Comparison of ENCODE assay signal across 22 cellular contexts in the genomic region with DNA sequence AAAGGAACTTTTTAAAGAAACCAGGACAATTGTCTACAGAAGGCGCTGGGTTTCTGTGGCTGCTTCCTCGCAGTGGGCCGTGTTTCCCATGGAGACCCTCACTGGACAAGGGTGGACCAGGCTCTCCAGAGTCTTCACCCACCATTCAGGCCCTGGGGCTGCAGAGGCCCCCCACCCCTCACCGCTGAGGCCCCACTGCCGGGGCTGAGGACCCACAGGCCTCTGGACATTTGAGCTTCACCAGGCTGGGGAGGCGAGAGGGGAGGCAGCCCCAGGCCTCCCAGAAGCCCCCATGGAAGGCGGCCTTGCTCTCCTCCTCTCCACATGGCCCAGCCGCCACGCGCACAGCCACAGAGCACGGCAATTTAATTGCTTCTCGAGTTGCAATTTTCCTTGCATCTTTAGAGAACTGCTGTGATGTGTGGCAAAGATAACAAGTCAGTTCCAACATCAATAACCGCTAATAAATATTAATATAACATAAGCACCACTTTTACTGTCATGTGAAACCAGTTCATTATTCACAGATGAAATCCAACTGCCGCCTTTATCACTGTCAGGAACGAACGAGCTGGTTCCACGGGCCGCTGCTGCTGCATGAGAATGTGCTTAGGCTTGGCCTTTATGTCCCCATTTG.
"Had no signal": no experiment of that assay in that cellular context is flagged by ENCODE, and none has a peak within 500 bp of the region (broad histone marks: within the 10 kb centered on the region; RNA-seq: fewer than 3 reads in every experiment).

No MANE protein-coding gene starts in this region.

- FAIRE-seq: endometrium had no signal

- H3K4me1 ChIP-seq: breast epithelium, suprapubic skin, upper lobe of left lung had no signal

- H3K4me1 Mint-ChIP-seq: activated CD4-positive, alpha-beta memory T cell treated with anti-CD3 and anti-CD28 coated beads, Interleukin-2, amount 10 ng/mL, durations not matched to agents 7 days and 5 days; activated naive CD4-positive, alpha-beta T cell treated with anti-CD3 and anti-CD28 coated beads, Interleukin-2, amount 10 ng/mL, durations not matched to agents 7 days and 5 days; activated naive CD8-positive, alpha-beta T cell treated with anti-CD3 and anti-CD28 coated beads, Interleukin-2, amount 50 U/mL, for 24 hours; naive thymus-derived CD4-positive, alpha-beta T cell; stimulated activated naive CD8-positive, alpha-beta T cell treated with anti-CD3 and anti-CD28 coated beads, Interleukin-15, amount 100 ng/mL, for 72 hours had no signal

- H3K27me3 ChIP-seq: breast epithelium, upper lobe of left lung had no signal

- DNase-seq: activated CD4-positive, alpha-beta memory T cell treated with anti-CD3 and anti-CD28 coated beads, Interleukin-2, amount 10 ng/mL, durations not matched to agents 7 days and 5 days; activated CD4-positive, alpha-beta T cell treated with anti-CD3 and anti-CD28 coated beads for 48 hours; activated CD4-positive, CD25-positive, alpha-beta regulatory T cell; activated naive CD4-positive, alpha-beta T cell treated with anti-CD3 and anti-CD28 coated beads, Interleukin-2, amount 10 ng/mL, durations not matched to agents 7 days and 5 days; activated naive CD8-positive, alpha-beta T cell treated with anti-CD3 and anti-CD28 coated beads, Interleukin-2, amount 50 U/mL, for 24 hours; activated T-cell treated with anti-CD3 and anti-CD28 coated beads, Interleukin-2, amount 50 U/mL, for 24 hours; anterior cingulate cortex; cortex of kidney; erythroblast; foreskin melanocyte; mesenchymal stem cell; naive thymus-derived CD4-positive, alpha-beta T cell; stimulated activated CD4-positive, alpha-beta T cell treated with anti-CD3 and anti-CD28 coated beads, Interleukin-15, amount 100 ng/mL, for 24 hours; stimulated activated CD4-positive, alpha-beta T cell treated with anti-CD3 and anti-CD28 coated beads, Interleukin-2, amount 100 ng/mL, for 48 hours; stimulated activated naive CD8-positive, alpha-beta T cell treated with anti-CD3 and anti-CD28 coated beads, Interleukin-15, amount 100 ng/mL, for 72 hours; T-helper 1 cell; T-helper 9 cell; upper lobe of left lung had no signal

- ATAC-seq: activated naive CD8-positive, alpha-beta T cell treated with anti-CD3 and anti-CD28 coated beads, Interleukin-2, amount 50 U/mL, for 24 hours; naive thymus-derived CD4-positive, alpha-beta T cell; stimulated activated naive CD8-positive, alpha-beta T cell treated with anti-CD3 and anti-CD28 coated beads, Interleukin-15, amount 100 ng/mL, for 72 hours had no signal

- H3K27me3 Mint-ChIP-seq: activated CD4-positive, alpha-beta memory T cell treated with anti-CD3 and anti-CD28 coated beads, Interleukin-2, amount 10 ng/mL, durations not matched to agents 7 days and 5 days; activated naive CD8-positive, alpha-beta T cell treated with anti-CD3 and anti-CD28 coated beads, Interleukin-2, amount 50 U/mL, for 24 hours had no signal

- H3K36me3 ChIP-seq: breast epithelium, suprapubic skin, upper lobe of left lung had no signal

- H3K27ac ChIP-seq: breast epithelium, skin epidermis, suprapubic skin, upper lobe of left lung had no signal

- H3K4me3 Mint-ChIP-seq: activated CD4-positive, alpha-beta memory T cell treated with anti-CD3 and anti-CD28 coated beads, Interleukin-2, amount 10 ng/mL, durations not matched to agents 7 days and 5 days; activated naive CD4-positive, alpha-beta T cell treated with anti-CD3 and anti-CD28 coated beads, Interleukin-2, amount 10 ng/mL, durations not matched to agents 7 days and 5 days; activated naive CD8-positive, alpha-beta T cell treated with anti-CD3 and anti-CD28 coated beads, Interleukin-2, amount 50 U/mL, for 24 hours; activated T-cell treated with anti-CD3 and anti-CD28 coated beads, Interleukin-2, amount 50 U/mL, for 24 hours; naive thymus-derived CD4-positive, alpha-beta T cell; stimulated activated naive CD8-positive, alpha-beta T cell treated with anti-CD3 and anti-CD28 coated beads, Interleukin-15, amount 100 ng/mL, for 72 hours had no signal

- H3K9me3 ChIP-seq: suprapubic skin, upper lobe of left lung had no signal

- H3K27ac Mint-ChIP-seq: activated CD4-positive, alpha-beta memory T cell treated with anti-CD3 and anti-CD28 coated beads, Interleukin-2, amount 10 ng/mL, durations not matched to agents 7 days and 5 days; activated naive CD4-positive, alpha-beta T cell treated with anti-CD3 and anti-CD28 coated beads, Interleukin-2, amount 10 ng/mL, durations not matched to agents 7 days and 5 days; activated naive CD8-positive, alpha-beta T cell treated with anti-CD3 and anti-CD28 coated beads, Interleukin-2, amount 50 U/mL, for 24 hours; activated T-cell treated with anti-CD3 and anti-CD28 coated beads, Interleukin-2, amount 50 U/mL, for 24 hours; naive thymus-derived CD4-positive, alpha-beta T cell; stimulated activated naive CD8-positive, alpha-beta T cell treated with anti-CD3 and anti-CD28 coated beads, Interleukin-15, amount 100 ng/mL, for 72 hours had no signal

- H3K4me3 ChIP-seq: breast epithelium, skin epidermis, suprapubic skin, upper lobe of left lung had no signal

- H3K36me3 Mint-ChIP-seq: activated naive CD4-positive, alpha-beta T cell treated with anti-CD3 and anti-CD28 coated beads, Interleukin-2, amount 10 ng/mL, durations not matched to agents 7 days and 5 days; naive thymus-derived CD4-positive, alpha-beta T cell had no signal

- H3K9me3 Mint-ChIP-seq: activated CD4-positive, alpha-beta memory T cell treated with anti-CD3 and anti-CD28 coated beads, Interleukin-2, amount 10 ng/mL, durations not matched to agents 7 days and 5 days; activated naive CD4-positive, alpha-beta T cell treated with anti-CD3 and anti-CD28 coated beads, Interleukin-2, amount 10 ng/mL, durations not matched to agents 7 days and 5 days; activated naive CD8-positive, alpha-beta T cell treated with anti-CD3 and anti-CD28 coated beads, Interleukin-2, amount 50 U/mL, for 24 hours; activated T-cell treated with anti-CD3 and anti-CD28 coated beads, Interleukin-2, amount 50 U/mL, for 24 hours; stimulated activated naive CD8-positive, alpha-beta T cell treated with anti-CD3 and anti-CD28 coated beads, Interleukin-15, amount 100 ng/mL, for 72 hours had no signal
